In genomic region chr20:25553819-25554296, GRCh38 we compare ENCODE assay signal across 1 cellular context.
A peak's percentile ranks its signal among the peaks of the same experiment; 100 is the strongest.
TF ChIP-seq lines count a peak whose summit lies in the region.

No MANE protein-coding gene starts in this region.

TF ChIP-seq in HepG2, 621 proteins besides CTCF, POLR2A, EP300 and RAD21 (continued from another document):
- no peak for TF ChIP-seq AGO2 (optimal IDR thresholded peaks at IDR 0.05; ENCODE audit: low read depth, low read length)
- TF ChIP-seq ZNF780A (CRISPR knock-in tag; IDR thresholded peaks at IDR 0.05) = no peak
- no peak for TF ChIP-seq TAF1 (CRISPR knock-in tag; IDR thresholded peaks at IDR 0.05)
- TF ChIP-seq ZNF800 (CRISPR knock-in tag; IDR thresholded peaks at IDR 0.05) = no peak
- 0 out of 2 replicates have a peak, but pooled peaks have one; percentile 12 for TF ChIP-seq KDM2A (CRISPR knock-in tag; IDR thresholded peaks at IDR 0.05; ENCODE audit: borderline replicate concordance, low read depth)
- no peak for TF ChIP-seq ZSCAN30 (CRISPR knock-in tag; IDR thresholded peaks at IDR 0.05)
- no peak for TF ChIP-seq AKNA (CRISPR knock-in tag; IDR thresholded peaks at IDR 0.05; ENCODE audit: borderline replicate concordance)
- TF ChIP-seq KMT2A (CRISPR knock-in tag; IDR thresholded peaks at IDR 0.05) = peak; percentile 39; the same call in 1 of the 2 replicates
- TF ChIP-seq ATF3 (CRISPR knock-in tag; IDR thresholded peaks at IDR 0.05) = no peak
- no peak for TF ChIP-seq ZNF746 (CRISPR knock-in tag; IDR thresholded peaks at IDR 0.05)
- TF ChIP-seq ZNF776 (CRISPR knock-in tag; IDR thresholded peaks at IDR 0.05) = no peak
- TF ChIP-seq ZNF160 (CRISPR knock-in tag; IDR thresholded peaks at IDR 0.05) = 0 out of 2 replicates have a peak, but pooled peaks have one; percentile 40
- TF ChIP-seq ARID3A (IDR thresholded peaks at IDR 0.05; ENCODE audit: low read depth, low read length) = no peak
- TF ChIP-seq ZFP91 (CRISPR knock-in tag; IDR thresholded peaks at IDR 0.05; ENCODE audit: borderline replicate concordance) = peak; percentile 49; the same call in 1 of the 2 replicates
- TF ChIP-seq ZNF329 (CRISPR knock-in tag; IDR thresholded peaks at IDR 0.05; ENCODE audit: low read depth) = no peak
- peak; percentile 56; the same call in 1 of the 2 replicates for TF ChIP-seq POGZ (CRISPR knock-in tag; IDR thresholded peaks at IDR 0.05)
- TF ChIP-seq GABPA (IDR thresholded peaks at IDR 0.05; ENCODE audit: low read depth, low read length) = no peak
- no peak for TF ChIP-seq GABPA (CRISPR knock-in tag; IDR thresholded peaks at IDR 0.05; ENCODE audit: low read depth)
- TF ChIP-seq CSRNP1 (CRISPR knock-in tag; IDR thresholded peaks at IDR 0.05) = no peak
- TF ChIP-seq RXRA (CRISPR knock-in tag; IDR thresholded peaks at IDR 0.05) = peak; percentile 45; the same call in 1 of the 2 replicates
- peak; percentile 34; the same call in 1 of the 2 replicates for TF ChIP-seq IKZF5 (CRISPR knock-in tag; IDR thresholded peaks at IDR 0.05)
- 0 out of 2 replicates have a peak, but pooled peaks have one; percentile 38 for TF ChIP-seq HDAC2 (CRISPR knock-in tag; IDR thresholded peaks at IDR 0.05)
- no peak for TF ChIP-seq SATB2 (CRISPR knock-in tag; IDR thresholded peaks at IDR 0.05)
- TF ChIP-seq SAP130 (CRISPR knock-in tag; IDR thresholded peaks at IDR 0.05; ENCODE audit: low read depth) = peak; percentile 52
- peak; percentile 46; the same call in 1 of the 2 replicates for TF ChIP-seq UBTF (CRISPR knock-in tag; IDR thresholded peaks at IDR 0.05)
- peak; percentile 93 for TF ChIP-seq ZBTB38 (CRISPR knock-in tag; IDR thresholded peaks at IDR 0.05)
- TF ChIP-seq ZNF484 (CRISPR knock-in tag; IDR thresholded peaks at IDR 0.05; ENCODE audit: borderline replicate concordance, low read depth) = no peak
- no peak for TF ChIP-seq ZNF276 (CRISPR knock-in tag; IDR thresholded peaks at IDR 0.05; ENCODE audit: low read depth)
- 0 out of 2 replicates have a peak, but pooled peaks have one; percentile 66 for TF ChIP-seq KLF15 (CRISPR knock-in tag; IDR thresholded peaks at IDR 0.05; ENCODE audit: borderline replicate concordance)
